In genomic region chr12:119683816-119684215, GRCh38 we compare ENCODE assay signal across 1 cellular context.
TF ChIP-seq lines count a peak whose summit lies in the region.

No MANE protein-coding gene starts in this region.

TF ChIP-seq in HepG2, 621 proteins besides CTCF, POLR2A, EP300 and RAD21 (continued from another document and continues in another):
- no peak for TF ChIP-seq ZNF800 (CRISPR knock-in tag; IDR thresholded peaks at IDR 0.05)
- no peak for TF ChIP-seq SETDB1 (CRISPR knock-in tag; IDR thresholded peaks at IDR 0.05; ENCODE audit: borderline replicate concordance)
- peak; percentile 44; the same call in 1 of the 2 replicates for TF ChIP-seq AHDC1 (CRISPR knock-in tag; IDR thresholded peaks at IDR 0.05; ENCODE audit: borderline replicate concordance)
- TF ChIP-seq TEAD3 (CRISPR knock-in tag; optimal IDR thresholded peaks at IDR 0.05; ENCODE audit: borderline replicate concordance) = peak; percentile 17
- no peak for TF ChIP-seq TEAD2 (CRISPR knock-in tag; IDR thresholded peaks at IDR 0.05)
- TF ChIP-seq FOXA1 (IDR thresholded peaks at IDR 0.05) = no peak
- TF ChIP-seq FOXA1 (CRISPR knock-in tag; IDR thresholded peaks at IDR 0.05) = peak; percentile 14; the same call in 1 of the 2 replicates
- TF ChIP-seq BRCA1 (CRISPR knock-in tag; IDR thresholded peaks at IDR 0.05) = no peak
- no peak for TF ChIP-seq PCBP1 (IDR thresholded peaks at IDR 0.05; ENCODE audit: borderline replicate concordance, low read depth, low read length)
- TF ChIP-seq HCFC1 (IDR thresholded peaks at IDR 0.05; ENCODE audit: low read depth, low read length) = no peak
- peak; percentile 78 for TF ChIP-seq ARID5B (CRISPR knock-in tag; IDR thresholded peaks at IDR 0.05)
- TF ChIP-seq SMARCC2 (IDR thresholded peaks at IDR 0.05) = no peak
- no peak for TF ChIP-seq PRDM4 (CRISPR knock-in tag; IDR thresholded peaks at IDR 0.05; ENCODE audit: borderline replicate concordance)
- TF ChIP-seq POLR2AphosphoS5 (IDR thresholded peaks at IDR 0.05; ENCODE audit: low read depth, low read length) = no peak
- no peak for TF ChIP-seq THAP7 (CRISPR knock-in tag; IDR thresholded peaks at IDR 0.05)
- TF ChIP-seq MIXL1 (CRISPR knock-in tag; IDR thresholded peaks at IDR 0.05) = peak; percentile 81
- no peak for TF ChIP-seq RELA (CRISPR knock-in tag; IDR thresholded peaks at IDR 0.05)
- no peak for TF ChIP-seq U2AF2 (IDR thresholded peaks at IDR 0.05; ENCODE audit: low read depth, low read length)
- peak; percentile 55; the same call in 1 of the 2 replicates for TF ChIP-seq HDAC2 (CRISPR knock-in tag; IDR thresholded peaks at IDR 0.05)
- TF ChIP-seq HNF1B (CRISPR knock-in tag; IDR thresholded peaks at IDR 0.05) = peak; percentile 62
- TF ChIP-seq ZNF343 (CRISPR knock-in tag; IDR thresholded peaks at IDR 0.05) = no peak
- TF ChIP-seq HMG20A (CRISPR knock-in tag; IDR thresholded peaks at IDR 0.05; ENCODE audit: borderline replicate concordance) = peak; percentile 67
- TF ChIP-seq HNRNPLL (IDR thresholded peaks at IDR 0.05; ENCODE audit: low read depth, low read length, poor library complexity, severe bottlenecking) = no peak
- TF ChIP-seq MYPOP (CRISPR knock-in tag; IDR thresholded peaks at IDR 0.05) = no peak
- no peak for TF ChIP-seq ZNF770 (CRISPR knock-in tag; IDR thresholded peaks at IDR 0.05)
- no peak for TF ChIP-seq ZNF230 (CRISPR knock-in tag; IDR thresholded peaks at IDR 0.05)
- TF ChIP-seq ZNF577 (CRISPR knock-in tag; IDR thresholded peaks at IDR 0.05; ENCODE audit: borderline replicate concordance, low read depth) = no peak
- no peak for TF ChIP-seq ATAD3A (CRISPR knock-in tag; IDR thresholded peaks at IDR 0.05)
- no peak for TF ChIP-seq SP2 (CRISPR knock-in tag; IDR thresholded peaks at IDR 0.05)
- TF ChIP-seq THAP8 (CRISPR knock-in tag; IDR thresholded peaks at IDR 0.05; ENCODE audit: borderline replicate concordance) = no peak
- no peak for TF ChIP-seq ZBTB42 (CRISPR knock-in tag; IDR thresholded peaks at IDR 0.05)
- no peak for TF ChIP-seq ZSCAN9 (CRISPR knock-in tag; IDR thresholded peaks at IDR 0.05; ENCODE audit: borderline replicate concordance)
- TF ChIP-seq TERF1 (CRISPR knock-in tag; IDR thresholded peaks at IDR 0.05) = no peak
- TF ChIP-seq REPIN1 (CRISPR knock-in tag; IDR thresholded peaks at IDR 0.05; ENCODE audit: borderline replicate concordance, low read depth) = no peak
